1 cellular context compared by ENCODE assay signal in the genomic region with DNA sequence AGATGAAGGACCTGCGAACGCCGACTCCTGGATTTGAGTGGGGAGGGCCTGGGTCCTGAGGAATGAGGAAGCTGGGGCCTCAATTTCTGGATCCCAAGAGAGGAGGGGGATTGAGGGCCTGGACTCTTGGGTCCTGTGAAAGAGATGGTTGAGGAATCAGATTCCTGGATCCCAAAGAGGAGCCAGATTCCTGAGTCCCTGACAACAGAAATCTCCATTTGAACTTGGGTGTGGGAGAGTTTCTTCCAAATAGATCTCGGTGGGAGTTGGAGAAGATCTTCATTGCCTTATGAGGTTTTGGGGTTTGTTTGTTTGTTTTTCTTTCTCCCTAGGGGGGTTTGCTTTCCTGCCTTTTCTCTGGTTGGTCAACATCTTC.
TF ChIP-seq lines count a peak whose summit lies in the region.

No MANE protein-coding gene starts in this region.

TF ChIP-seq in HCT116, 20 proteins besides CTCF, POLR2A, EP300 and RAD21 (continued from another document):
- TF ChIP-seq FOSL1 (IDR thresholded peaks at IDR 0.05; ENCODE audit: low read depth) = no peak
- TF ChIP-seq SP1 (IDR thresholded peaks at IDR 0.05; ENCODE audit: low read depth) = no peak
- no peak for TF ChIP-seq EGR1 (IDR thresholded peaks at IDR 0.05; ENCODE audit: low read depth)
- no peak for TF ChIP-seq EZH2phosphoT487 (IDR thresholded peaks at IDR 0.05; ENCODE audit: borderline replicate concordance)
- TF ChIP-seq ZNF274 (IDR thresholded peaks at IDR 0.05; ENCODE audit: low read depth, low read length) = no peak
- TF ChIP-seq CEBPB (IDR thresholded peaks at IDR 0.05; ENCODE audit: low read depth) = no peak
- TF ChIP-seq SRF (IDR thresholded peaks at IDR 0.05; ENCODE audit: low read depth) = no peak
